26 cellular contexts compared by ENCODE assay signal in the genomic region with DNA sequence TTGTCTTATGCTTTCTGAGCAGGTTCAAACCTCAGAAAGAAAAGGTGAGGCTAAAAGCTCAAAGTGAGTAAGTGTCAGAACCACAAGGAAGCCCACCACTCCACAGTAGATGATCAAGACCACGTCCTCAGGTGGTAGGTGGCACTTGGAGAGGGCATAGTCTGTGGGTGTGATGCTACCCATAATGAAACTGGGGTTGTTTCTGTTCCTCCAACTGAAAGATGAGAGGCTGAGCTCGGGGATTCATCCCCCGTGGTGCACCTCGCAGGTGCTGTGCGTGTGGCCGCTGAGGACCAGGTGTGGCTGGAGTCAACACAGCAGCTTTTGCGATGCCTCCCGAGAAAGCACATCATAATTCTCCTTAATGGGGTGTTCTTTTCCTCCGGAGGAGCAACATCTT.
"Had no signal": no experiment of that assay in that cellular context is flagged by ENCODE, and none has a peak within 500 bp of the region (broad histone marks: within the 10 kb centered on the region; RNA-seq: fewer than 3 reads in every experiment).

No MANE protein-coding gene starts in this region.

- H3K9me3 ChIP-seq: ascending aorta, breast epithelium, colonic mucosa, esophagus squamous epithelium, gastroesophageal sphincter had no signal

- H3K36me3 ChIP-seq: ascending aorta, breast epithelium, cardiac muscle cell, colonic mucosa, esophagus squamous epithelium, gastroesophageal sphincter, heart right ventricle had no signal

- H3K4me3 Mint-ChIP-seq: activated CD4-positive, alpha-beta memory T cell treated with anti-CD3 and anti-CD28 coated beads for 36 hours; activated CD4-positive, alpha-beta T cell treated with anti-CD3 and anti-CD28 coated beads for 36 hours; activated CD4-positive, alpha-beta T cell treated with anti-CD3 and anti-CD28 coated beads, Interleukin-2, amount 10 ng/mL, durations not matched to agents 24 days and 14 days; activated naive CD4-positive, alpha-beta T cell treated with anti-CD3 and anti-CD28 coated beads, Interleukin-2, amount 10 ng/mL, durations not matched to agents 7 days and 5 days; activated naive CD8-positive, alpha-beta T cell treated with anti-CD3 and anti-CD28 coated beads, Interleukin-2, amount 10 ng/mL, durations not matched to agents 7 days and 5 days; activated T-cell treated with anti-CD3 and anti-CD28 coated beads, Interleukin-2, amount 50 U/mL, for 4 hours; brain had no signal

- ATAC-seq: activated CD4-positive, alpha-beta T cell treated with anti-CD3 and anti-CD28 coated beads for 36 hours; activated naive CD4-positive, alpha-beta T cell treated with anti-CD3 and anti-CD28 coated beads, Interleukin-2, amount 50 U/mL, for 72 hours; activated T-cell treated with anti-CD3 and anti-CD28 coated beads, Interleukin-2, amount 50 U/mL, for 4 hours; gastroesophageal sphincter; heart right ventricle had no signal

- H3K4me3 ChIP-seq: ascending aorta, breast epithelium, cardiac muscle cell, colonic mucosa, esophagus squamous epithelium, gastroesophageal sphincter, heart right ventricle had no signal

- H3K4me1 ChIP-seq: ascending aorta, breast epithelium, colonic mucosa, esophagus squamous epithelium, gastroesophageal sphincter, heart right ventricle had no signal

- H3K27me3 ChIP-seq: ascending aorta, breast epithelium, cardiac muscle cell, colonic mucosa, esophagus squamous epithelium had no signal

- H3K9me3 Mint-ChIP-seq: activated CD4-positive, alpha-beta memory T cell treated with anti-CD3 and anti-CD28 coated beads for 36 hours; activated naive CD4-positive, alpha-beta T cell treated with anti-CD3 and anti-CD28 coated beads, Interleukin-2, amount 10 ng/mL, durations not matched to agents 7 days and 5 days; activated T-cell treated with anti-CD3 and anti-CD28 coated beads, Interleukin-2, amount 50 U/mL, for 4 hours had no signal

- DNase-seq: activated CD4-positive, alpha-beta memory T cell treated with anti-CD3 and anti-CD28 coated beads for 36 hours; activated CD4-positive, alpha-beta T cell treated with anti-CD3 and anti-CD28 coated beads for 36 hours; activated CD4-positive, alpha-beta T cell treated with anti-CD3 and anti-CD28 coated beads, Interleukin-2, amount 10 ng/mL, durations not matched to agents 24 days and 14 days; activated CD4-positive, CD25-positive, alpha-beta regulatory T cell; activated CD4-positive, CD25-positive, alpha-beta regulatory T cell treated with anti-CD3 and anti-CD28 coated beads, Interleukin-2, amount 50 U/mL, for 72 hours; activated CD8-positive, alpha-beta memory T cell treated with anti-CD3 and anti-CD28 coated beads for 24 hours; activated gamma-delta T cell; activated naive CD4-positive, alpha-beta T cell; activated naive CD4-positive, alpha-beta T cell treated with anti-CD3 and anti-CD28 coated beads, Interleukin-2, amount 10 ng/mL, durations not matched to agents 7 days and 5 days; activated naive CD8-positive, alpha-beta T cell treated with anti-CD3 and anti-CD28 coated beads, Interleukin-2, amount 10 ng/mL, durations not matched to agents 7 days and 5 days; activated T-cell treated with anti-CD3 and anti-CD28 coated beads, Interleukin-2, amount 50 U/mL, for 4 hours; central memory CD4-positive, alpha-beta T cell; cerebellar nuclear complex; colonic mucosa; effector CD8-positive, alpha-beta T cell; esophagus squamous epithelium; foreskin melanocyte; heart right ventricle; T-helper 2 cell had no signal

- H3K36me3 Mint-ChIP-seq: activated CD4-positive, alpha-beta memory T cell treated with anti-CD3 and anti-CD28 coated beads for 36 hours; activated naive CD4-positive, alpha-beta T cell treated with anti-CD3 and anti-CD28 coated beads, Interleukin-2, amount 10 ng/mL, durations not matched to agents 7 days and 5 days; activated naive CD4-positive, alpha-beta T cell treated with anti-CD3 and anti-CD28 coated beads, Interleukin-2, amount 50 U/mL, for 72 hours; brain had no signal

- H3K27me3 Mint-ChIP-seq: activated CD4-positive, alpha-beta T cell treated with anti-CD3 and anti-CD28 coated beads, Interleukin-2, amount 10 ng/mL, durations not matched to agents 24 days and 14 days; activated naive CD4-positive, alpha-beta T cell treated with anti-CD3 and anti-CD28 coated beads, Interleukin-2, amount 10 ng/mL, durations not matched to agents 7 days and 5 days; activated naive CD8-positive, alpha-beta T cell treated with anti-CD3 and anti-CD28 coated beads, Interleukin-2, amount 10 ng/mL, durations not matched to agents 7 days and 5 days had no signal

- H3K27ac Mint-ChIP-seq: activated CD4-positive, alpha-beta memory T cell treated with anti-CD3 and anti-CD28 coated beads for 36 hours; activated CD4-positive, alpha-beta T cell treated with anti-CD3 and anti-CD28 coated beads for 36 hours; activated CD4-positive, alpha-beta T cell treated with anti-CD3 and anti-CD28 coated beads, Interleukin-2, amount 10 ng/mL, durations not matched to agents 24 days and 14 days; activated naive CD4-positive, alpha-beta T cell treated with anti-CD3 and anti-CD28 coated beads, Interleukin-2, amount 10 ng/mL, durations not matched to agents 7 days and 5 days; activated naive CD4-positive, alpha-beta T cell treated with anti-CD3 and anti-CD28 coated beads, Interleukin-2, amount 50 U/mL, for 72 hours; activated naive CD8-positive, alpha-beta T cell treated with anti-CD3 and anti-CD28 coated beads, Interleukin-2, amount 10 ng/mL, durations not matched to agents 7 days and 5 days; brain had no signal

- H3K4me1 Mint-ChIP-seq: activated CD4-positive, alpha-beta T cell treated with anti-CD3 and anti-CD28 coated beads for 36 hours; activated CD4-positive, alpha-beta T cell treated with anti-CD3 and anti-CD28 coated beads, Interleukin-2, amount 10 ng/mL, durations not matched to agents 24 days and 14 days; activated naive CD4-positive, alpha-beta T cell treated with anti-CD3 and anti-CD28 coated beads, Interleukin-2, amount 10 ng/mL, durations not matched to agents 7 days and 5 days; activated naive CD8-positive, alpha-beta T cell treated with anti-CD3 and anti-CD28 coated beads, Interleukin-2, amount 10 ng/mL, durations not matched to agents 7 days and 5 days had no signal

- H3K27ac ChIP-seq: ascending aorta, breast epithelium, cardiac muscle cell, colonic mucosa, epithelial cell of prostate, esophagus squamous epithelium, gastroesophageal sphincter, heart right ventricle had no signal
